In the genomic region with DNA sequence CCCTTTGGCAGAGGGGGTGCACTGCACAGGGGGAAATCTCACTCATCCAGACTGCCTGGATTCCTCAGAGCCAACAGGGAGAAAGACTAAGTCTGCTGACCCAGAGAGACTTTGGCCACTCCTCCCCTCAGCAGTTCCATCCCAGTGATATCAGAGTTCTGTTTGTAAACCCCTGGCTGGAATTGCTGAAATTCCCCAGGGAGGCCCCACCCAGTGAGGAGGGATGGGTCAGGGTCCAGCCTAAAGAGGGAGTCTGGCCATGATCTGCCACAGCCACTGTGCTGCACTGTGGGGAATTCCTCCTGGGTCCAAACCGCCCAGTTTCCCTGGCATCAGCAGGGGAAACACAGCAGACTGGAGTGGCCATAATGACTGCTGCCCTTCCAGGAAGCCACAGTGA, we compare ENCODE assay signal across 21 cellular contexts. TPM values are rescaled to one million over a fixed set of nuclear protein-coding genes. Genes with fewer than 3 reads are reported as not detected.
DNase-seq lines count a peak whose midpoint lies in the region; ATAC-seq, FAIRE-seq and TF ChIP-seq lines count a peak whose summit lies in the region.
"Had no signal": no experiment of that assay in that cellular context is flagged by ENCODE, and none has a peak within 500 bp of the region (broad histone marks: within the 10 kb centered on the region; RNA-seq: fewer than 3 reads in every experiment).

No MANE protein-coding gene starts in this region.

- TF ChIP-seq CTCF in Caco-2 (IDR thresholded peaks at IDR 0.05; ENCODE audit: insufficient read depth in 1 of 2, low read depth in 1 of 2, low read length in 1 of 2, severe bottlenecking in 1 of 2, unreplicated experiment in 1 of 2) (no peak), endodermal cell (conservative IDR thresholded peaks at IDR 0.05) (no peak), HepG2 (CRISPR knock-in tag; IDR thresholded peaks at IDR 0.05) (no peak), breast epithelium (IDR thresholded peaks at IDR 0.05) (no peak)

- H3K36me3 ChIP-seq in Caco-2 (ENCODE audit: control insufficient read depth, insufficient read depth, low read length): no peaks in the 10 kb centered on the region
- no peaks in the 10 kb centered on the region for H3K36me3 ChIP-seq in endodermal cell (ENCODE audit: control insufficient read depth, insufficient read depth, low read length)
- H3K36me3 ChIP-seq in HepG2 (replicated peaks in 1 of 2; ENCODE audit: control insufficient read depth in 1 of 2, insufficient read depth in 2 of 2, low read length in 2 of 2): no peaks in the 10 kb centered on the region
- H3K36me3 ChIP-seq in H7 (replicated peaks; ENCODE audit: control insufficient read depth, insufficient read depth, low read length): no peaks in the 10 kb centered on the region
- no peaks in the 10 kb centered on the region for H3K36me3 ChIP-seq in breast epithelium

- H3K4me1 Mint-ChIP-seq in Caco-2 (ENCODE audit: low read depth, unreplicated experiment) (no peaks in the 10 kb centered on the region), endodermal cell (no peaks in the 10 kb centered on the region)
- H3K4me1 Mint-ChIP-seq: GM23338 had no signal

- DNase-seq in Caco-2: peak; percentile 81 to 86
- peak; percentile 59 for DNase-seq in endodermal cell
- peak; percentile 9 for DNase-seq in kidney glomerular epithelial cell (lab: John Stamatoyannopoulos, UW)
- peak; percentile 63 for DNase-seq in HepG2 (ENCODE audit: low spot score)
- DNase-seq in H7: no peak
- DNase-seq in breast epithelium (ENCODE audit: low spot score in 2 of 2): no peak
- no peak for DNase-seq in hypothalamus (lab: John Stamatoyannopoulos, UW)
- DNase-seq: AML-193; CD4-positive, alpha-beta T cell; DMS153; DMS79; GF-D8; HFFc6 had no signal

- WGBS in endodermal cell (ENCODE audit: insufficient coverage in 1 of 2, insufficient read length in 1 of 2), 2 experiments: 92 to 100% methylated on average over 1 of the region's 1 CpG
- WGBS in HepG2 (ENCODE audit: low lambda C conversion rate): 0% methylated on average over 1 of the region's 1 CpG

- CTCF ChIA-PET in Caco-2 (lab: Charles Lee): no interaction called here
- CTCF ChIA-PET in HepG2 (lab: Yijun Ruan, JAX; ENCODE audit: low intra/inter-chr PET ratio, low total read pairs): no interaction called here

- H3K4me3 Mint-ChIP-seq in Caco-2 (ENCODE audit: unreplicated experiment): peak overlapping the region; percentile 42
- no peak overlapping the region for H3K4me3 Mint-ChIP-seq in endodermal cell
- H3K4me3 Mint-ChIP-seq: CD4-positive, alpha-beta T cell; GM23338; HFFc6 had no signal

- peak overlapping the region; percentile 46 for H3K4me2 ChIP-seq in HepG2 (ENCODE audit: low read depth, low read length)
- H3K4me2 ChIP-seq: A549, GM23338 had no signal

- in situ Hi-C loops in HepG2 (cut with HindIII; ENCODE audit: extremely low pct_ligation_motif_present, low pct_unique_long_range_greater_than_20kb): no loop called here

- TF ChIP-seq POLR2A in HepG2 (IDR thresholded peaks at IDR 0.05; ENCODE audit: insufficient read depth in 1 of 2, low read depth in 2 of 2, low read length in 2 of 2): no peak
- no peak for TF ChIP-seq POLR2A in breast epithelium (IDR thresholded peaks at IDR 0.05)

- H3K4me1 ChIP-seq in Caco-2 (peaks cover 19% of the 10 kb centered on the region), endodermal cell (ENCODE audit: control insufficient read depth, insufficient read depth, low read length) (peaks cover 7% of the 10 kb centered on the region), HepG2 (ENCODE audit: insufficient read depth, low read length) (peaks cover 13% of the 10 kb centered on the region), breast epithelium (no peaks in the 10 kb centered on the region)
- H3K4me1 ChIP-seq: A549 had no signal

- no peak for TF ChIP-seq RAD21 in HepG2 (CRISPR knock-in tag; IDR thresholded peaks at IDR 0.05)

- intact Hi-C loops in Caco-2 (cut with micrococcal nuclease; ENCODE audit: unreplicated experiment): loop anchor here (1.0 kb wide), 1 partner anchor 55 kb away; the partner anchor contains the start of gene USP15
- intact Hi-C loops in HepG2 (cut with micrococcal nuclease; ENCODE audit: unreplicated experiment): no loop called here
- intact Hi-C loops in breast epithelium (cut with DNase I; ENCODE audit: low total_unique reads): no loop called here

- ATAC-seq in HepG2: peak; percentile 97
- ATAC-seq in HG02642 (IDR thresholded peaks at IDR 0.05; ENCODE audit: poor library complexity, unreplicated experiment): no peak
- ATAC-seq: A549, GM23338, HCT116 had no signal

- H3K36me3 Mint-ChIP-seq in Caco-2 (ENCODE audit: insufficient read depth, unreplicated experiment): no peaks in the 10 kb centered on the region
- H3K36me3 Mint-ChIP-seq in endodermal cell (ENCODE audit: low read depth): peaks cover 1% of the 10 kb centered on the region

- H3K9ac ChIP-seq in endodermal cell (ENCODE audit: extremely low read depth, low read length, poor library complexity, severe bottlenecking) (no peak overlapping the region), HepG2 (ENCODE audit: insufficient read depth, low read depth, low read length) (no peak overlapping the region)

- H3K79me2 ChIP-seq in HepG2 (ENCODE audit: insufficient read depth, low read length): no peaks in the 10 kb centered on the region

- H3K27me3 Mint-ChIP-seq in Caco-2 (ENCODE audit: insufficient read depth, unreplicated experiment): no peaks in the 10 kb centered on the region
- H3K27me3 Mint-ChIP-seq in endodermal cell (ENCODE audit: insufficient read depth): peaks cover 12% of the 10 kb centered on the region

- peaks cover 20% of the 10 kb centered on the region for H3K9me3 ChIP-seq in Caco-2
- H3K9me3 ChIP-seq in endodermal cell (ENCODE audit: control insufficient read depth, low read length): peaks cover 8% of the 10 kb centered on the region
- no peaks in the 10 kb centered on the region for H3K9me3 ChIP-seq in HepG2 (ENCODE audit: low read length)
- peaks cover 0 to 28% of the 10 kb centered on the region in 2 donors for H3K9me3 ChIP-seq in breast epithelium

- H3K27ac ChIP-seq in endodermal cell (ENCODE audit: low read depth, low read length) (no peak overlapping the region), HepG2 (ENCODE audit: extremely low read length, insufficient read depth, low read length) (peak overlapping the region; percentile 23), breast epithelium (no peak overlapping the region)
- H3K27ac ChIP-seq: 22Rv1, A549, C4-2B had no signal

- no peak overlapping the region for H2AFZ ChIP-seq in HepG2 (ENCODE audit: low read length)
- H2AFZ ChIP-seq: GM23338 had no signal

- peak overlapping the region; percentile 82 for H3K27ac Mint-ChIP-seq in Caco-2 (ENCODE audit: unreplicated experiment)
- H3K27ac Mint-ChIP-seq in endodermal cell: no peak overlapping the region
- H3K27ac Mint-ChIP-seq: CD4-positive, alpha-beta T cell; GM23338; HFFc6 had no signal

- no peak for TF ChIP-seq EP300 in HepG2 (IDR thresholded peaks at IDR 0.05; ENCODE audit: low read depth in 2 of 2, low read length in 2 of 2)
- TF ChIP-seq EP300 in HepG2 (CRISPR knock-in tag; IDR thresholded peaks at IDR 0.05; ENCODE audit: borderline replicate concordance): no peak

- no TSS peak for BruUV-seq in Caco-2 (replicated peaks; lab: Mats Ljungman, UMichigan)
- no TSS peak for BruUV-seq in HepG2 (replicated peaks; lab: Mats Ljungman, UMichigan)

- H3K9me3 Mint-ChIP-seq in Caco-2 (ENCODE audit: unreplicated experiment) (peaks cover 41% of the 10 kb centered on the region), endodermal cell (peaks cover 35% of the 10 kb centered on the region)

- H3K4me3 ChIP-seq in Caco-2 (ENCODE audit: low read depth, low read length) (no peak overlapping the region), endodermal cell (ENCODE audit: low read length) (no peak overlapping the region), HepG2 (replicated peaks in 1 of 3; ENCODE audit: insufficient read depth in 1 of 3, low read depth in 2 of 3, low read length in 3 of 3) (0 out of 6 replicates have a peak overlapping the region, but pooled peaks of 1 of the 3 experiments have one; percentile 0), H7 (ENCODE audit: insufficient read depth, low read depth, low read length) (no peak overlapping the region), breast epithelium (no peak overlapping the region)
- H3K4me3 ChIP-seq: A549, GM23338 had no signal

- no peaks in the 10 kb centered on the region for H4K20me1 ChIP-seq in HepG2 (ENCODE audit: insufficient read depth, low read length)

- POLR2A ChIA-PET in Caco-2 (lab: Charles Lee): no interaction called here
- POLR2A ChIA-PET in HepG2 (lab: Yijun Ruan, JAX): no interaction called here

- H3K27me3 ChIP-seq in Caco-2 (replicated peaks; ENCODE audit: control insufficient read depth, insufficient read depth, low read length): no peaks in the 10 kb centered on the region
- H3K27me3 ChIP-seq in endodermal cell (ENCODE audit: control insufficient read depth, insufficient read depth, low read length, poor library complexity, severe bottlenecking): no peaks in the 10 kb centered on the region
- no peaks in the 10 kb centered on the region for H3K27me3 ChIP-seq in HepG2 (ENCODE audit: control insufficient read depth in 1 of 2, insufficient read depth in 2 of 2, low read length in 2 of 2)
- no peaks in the 10 kb centered on the region for H3K27me3 ChIP-seq in H7 (ENCODE audit: control insufficient read depth, insufficient read depth, low read length)
- H3K27me3 ChIP-seq in breast epithelium: no peaks in the 10 kb centered on the region

- FAIRE-seq in HepG2 (lab: Jason Lieb, UNC): no peak
- FAIRE-seq: A549, H54, HTR-8/SVneo had no signal

RNA-seq across cellular contexts. Expression of gene USP15, which starts 54.9 kb away (rescaled TPM):
- total RNA-seq in Caco-2 (2022): 42.9 and 43.5 TPM in 2 replicates
- total RNA-seq in endodermal cell: 10 to 100 TPM; 27.9 to 29.1 TPM
- 31.3 TPM for polyA plus RNA-seq in endodermal cell (2013, experiment 1 of 2)
- polyA plus RNA-seq in endodermal cell (2013, experiment 2 of 2): 29.7 TPM
- 51.7 and 71.1 TPM in 2 replicates for total RNA-seq in HepG2 (2016; rRNA removed; fragmentation: Illumina TruSeq; extraction: Trizol)
- total RNA-seq in HepG2 (2016; cell fraction: cytosol; rRNA removed; fragmentation: Illumina TruSeq; extraction: Trizol; ENCODE audit: low read depth): 4.3 and 4.6 TPM in 2 replicates
- total RNA-seq in HepG2 (2016; cell fraction: insoluble cytoplasmic fraction; rRNA removed; fragmentation: Illumina TruSeq; extraction: Trizol): 59.0 and 74.8 TPM in 2 replicates
- 15.7 and 19.6 TPM in 2 replicates for total RNA-seq in HepG2 (2016; cell fraction: membrane; rRNA removed; fragmentation: Illumina TruSeq; extraction: Trizol)
- total RNA-seq in HepG2 (2016; cell fraction: nucleus; rRNA removed; fragmentation: Illumina TruSeq; extraction: Trizol): 101 and 112 TPM in 2 replicates
- 12.2 and 17.3 TPM in 2 replicates for polyA plus RNA-seq in HepG2 (2011; rRNA removed)
- 4.4 and 8.1 TPM in 2 replicates for polyA plus RNA-seq in HepG2 (2011; cell fraction: cytosol; rRNA removed)
- polyA plus RNA-seq in HepG2 (2011; cell fraction: nucleus; rRNA removed): 17.2 and 21.5 TPM in 2 replicates
- polyA plus RNA-seq in HepG2 (2012): 16.2 and 23.0 TPM in 2 replicates
- 2.6 and 3.7 TPM in 2 replicates for polyA plus RNA-seq in HepG2 (2016; cell fraction: cytosol; fragmentation: Illumina TruSeq; extraction: Trizol; ENCODE audit: low read depth)
- 41.4 and 47.0 TPM in 2 replicates for polyA plus RNA-seq in HepG2 (2016; cell fraction: insoluble cytoplasmic fraction; fragmentation: Illumina TruSeq; extraction: Trizol; ENCODE audit: low read depth)
- 5.2 and 6.0 TPM in 2 replicates for polyA plus RNA-seq in HepG2 (2016; cell fraction: membrane; fragmentation: Illumina TruSeq; extraction: Trizol; ENCODE audit: low read depth)
- polyA plus RNA-seq in HepG2 (2016; cell fraction: nucleus; fragmentation: Illumina TruSeq; extraction: Trizol; ENCODE audit: insufficient read depth, low read depth): 48.6 and 55.6 TPM in 2 replicates
- polyA minus RNA-seq in HepG2 (2011; rRNA and poly(A)+ RNA removed; ENCODE audit: low replicate concordance): 16.5 and 37.4 TPM in 2 replicates
- polyA minus RNA-seq in HepG2 (2011; cell fraction: cytosol; rRNA and poly(A)+ RNA removed): 8.4 and 9.7 TPM in 2 replicates
- 174 and 212 TPM in 2 replicates for polyA minus RNA-seq in HepG2 (2011; cell fraction: nucleus; rRNA and poly(A)+ RNA removed)
- 16.9 and 21.9 TPM in 2 replicates for total RNA-seq in H7 (2014; rRNA removed; shearing (Covaris generic))
- 100 to 1,000 TPM in 2 of 3 donors, 10 to 100 TPM in 1; 65.9 to 234 (median 110) TPM for total RNA-seq in breast epithelium

Comparison
In these comparisons a context has a peak if more than half of its experiments do, and no peak if none do; other contexts are left out.
1. DNase-seq: peak in Caco-2 (2 of 2), endodermal cell (single experiment), kidney glomerular epithelial cell (single experiment) and HepG2 (single experiment); none in H7 (single experiment), breast epithelium (0 of 2) and hypothalamus (0 of 51).